Comparison of ENCODE assay signal across 13 cellular contexts in genomic region chr9:121440265-121440664, GRCh38. TPM values are rescaled to one million over a fixed set of nuclear protein-coding genes. Genes with fewer than 3 reads are reported as not detected.
DNase-seq lines count a peak whose midpoint lies in the region; ATAC-seq, FAIRE-seq and TF ChIP-seq lines count a peak whose summit lies in the region.
"Had no signal": no experiment of that assay in that cellular context is flagged by ENCODE, and none has a peak within 500 bp of the region (broad histone marks: within the 10 kb centered on the region; RNA-seq: fewer than 3 reads in every experiment).

No MANE protein-coding gene starts in this region.

- H3K56ac ChIP-seq in H1 (replicated peaks; ENCODE audit: insufficient read length, low read depth, low read length) = no peak overlapping the region

- POLR2A ChIA-PET in H1 (lab: Charles Lee; ENCODE audit: partially characterized antibody) = no interaction called here
- POLR2A ChIA-PET in CD8-positive, alpha-beta T cell (lab: Charles Lee) = no interaction called here

- H3K14ac ChIP-seq in H1 (ENCODE audit: insufficient read length) = no peak overlapping the region

- H3K4me3 Mint-ChIP-seq in nephron progenitor cell = no peak overlapping the region
- H3K4me3 Mint-ChIP-seq in CD8-positive, alpha-beta T cell = no peak overlapping the region
- H3K4me3 Mint-ChIP-seq: brain had no signal

- H4K20me1 ChIP-seq in H1 (replicated peaks in 1 of 2; ENCODE audit: control insufficient read depth in 1 of 2, insufficient read depth in 2 of 2, low read length in 2 of 2) = no peaks in the 10 kb centered on the region

- peaks cover 44% of the 10 kb centered on the region for H3K27me3 Mint-ChIP-seq in nephron progenitor cell (ENCODE audit: low read depth, poor library complexity)
- H3K27me3 Mint-ChIP-seq in CD8-positive, alpha-beta T cell (ENCODE audit: low read depth) = peaks cover 8% of the 10 kb centered on the region

- no peak overlapping the region for H3K23ac ChIP-seq in H1 (ENCODE audit: insufficient read length)

- no peaks in the 10 kb centered on the region for H3K36me3 Mint-ChIP-seq in nephron progenitor cell (ENCODE audit: low read depth)
- no peaks in the 10 kb centered on the region for H3K36me3 Mint-ChIP-seq in CD8-positive, alpha-beta T cell
- H3K36me3 Mint-ChIP-seq: brain had no signal

- TF ChIP-seq CTCF in H1 (IDR thresholded peaks at IDR 0.05; ENCODE audit: control extremely low read depth in 1 of 3, insufficient read depth in 1 of 3, low read depth in 1 of 3, low read length in 3 of 3) (peak in 2 of 3 experiments; percentile 6 to 20; a peak in 2 of 4 replicates), nephron progenitor cell (IDR thresholded peaks at IDR 0.05) (peak; percentile 9), esophagus squamous epithelium (IDR thresholded peaks at IDR 0.05) (peak in 2 of 6 experiments; percentile 4 to 6)
- no peak for TF ChIP-seq CTCF in CD8-positive, alpha-beta T cell (IDR thresholded peaks at IDR 0.05)

- no peak overlapping the region for H2AFZ ChIP-seq in H1 (ENCODE audit: low read length)

- DNase-seq in EH (ENCODE audit: low read depth) = peak; percentile 46
- DNase-seq in NCI-H82 treated with DMSO at 0.1 percent for 48 hours (lab: John Stamatoyannopoulos, UW; ENCODE audit: unreplicated experiment) = peak; percentile 3
- DNase-seq in H1 (ENCODE audit: low read depth in 1 of 2, low spot score in 2 of 2) = no peak
- no peak for DNase-seq in nephron progenitor cell
- no peak for DNase-seq in CD8-positive, alpha-beta T cell
- no peak for DNase-seq in esophagus squamous epithelium (lab: John Stamatoyannopoulos, UW)
- DNase-seq: H7; stimulated activated CD4-positive, alpha-beta T cell treated with anti-CD3 and anti-CD28 coated beads, Interleukin-15, amount 100 ng/mL, for 24 hours had no signal

- H2BK20ac ChIP-seq in H1 (ENCODE audit: low read length) = no peak overlapping the region

- TF ChIP-seq POLR2A in H1 (IDR thresholded peaks at IDR 0.05; ENCODE audit: control extremely low read depth in 1 of 2, low read depth in 2 of 2, low read length in 2 of 2) (no peak), esophagus squamous epithelium (IDR thresholded peaks at IDR 0.05) (no peak)

- H3K27me3 ChIP-seq in H1 (replicated peaks in 1 of 4; ENCODE audit: control insufficient read depth in 3 of 4, extremely low read depth in 1 of 4, insufficient read depth in 3 of 4, low read length in 3 of 4) = no peaks in the 10 kb centered on the region; a peak in 1 of 7 replicates
- no peaks in the 10 kb centered on the region for H3K27me3 ChIP-seq in CD8-positive, alpha-beta T cell (ENCODE audit: insufficient read depth, low read length)
- H3K27me3 ChIP-seq in esophagus squamous epithelium = no peaks in the 10 kb centered on the region
- H3K27me3 ChIP-seq: vagina had no signal

- H3K36me3 ChIP-seq in H1 (ENCODE audit: control insufficient read depth in 2 of 4, insufficient read depth in 4 of 4, low read length in 3 of 4) (no peaks in the 10 kb centered on the region), esophagus squamous epithelium (no peaks in the 10 kb centered on the region)
- no peaks in the 10 kb centered on the region for H3K36me3 ChIP-seq in CD8-positive, alpha-beta T cell (ENCODE audit: insufficient read depth, low read length)
- H3K36me3 ChIP-seq: vagina had no signal

- no peak overlapping the region for H3K9ac ChIP-seq in H1 (replicated peaks in 1 of 4; ENCODE audit: extremely low read depth in 1 of 4, low read depth in 3 of 4, low read length in 3 of 4)
- H3K9ac ChIP-seq: KMS-11 had no signal

- TF ChIP-seq RAD21 in H1 (IDR thresholded peaks at IDR 0.05 in 1 of 2, conservative IDR thresholded peaks at IDR 0.05 in 1 of 2; ENCODE audit: low read depth in 2 of 2, low read length in 2 of 2) = peak in 1 of 2 experiments; percentile 40; a peak in 2 of 4 replicates

- H3K4me3 ChIP-seq in H1 (ENCODE audit: extremely low read depth in 1 of 4, insufficient read depth in 2 of 4, low read depth in 3 of 4, low read length in 4 of 4) (no peak overlapping the region), esophagus squamous epithelium (no peak overlapping the region)
- no peak overlapping the region for H3K4me3 ChIP-seq in CD8-positive, alpha-beta T cell (ENCODE audit: low read depth, low read length)
- H3K4me3 ChIP-seq: vagina had no signal

- no peak overlapping the region for H3K18ac ChIP-seq in H1 (ENCODE audit: extremely low read depth, low read length)

- H3K27ac ChIP-seq in H1 (ENCODE audit: low read depth, low read length) (no peak overlapping the region), esophagus squamous epithelium (no peak overlapping the region)
- no peak overlapping the region for H3K27ac ChIP-seq in CD8-positive, alpha-beta T cell (ENCODE audit: low read depth, low read length)
- H3K27ac ChIP-seq: KMS-11, vagina had no signal

- no peak overlapping the region for H2AK5ac ChIP-seq in H1 (ENCODE audit: low read depth, low read length)

- H3K79me2 ChIP-seq in H1 (ENCODE audit: control insufficient read depth in 1 of 2, insufficient read depth in 2 of 2, low read length in 2 of 2) = no peaks in the 10 kb centered on the region

- no peak overlapping the region for H3K4ac ChIP-seq in H1 (replicated peaks; ENCODE audit: insufficient read length, low read depth, low read length)

- no peak overlapping the region for H3K4me2 ChIP-seq in H1 (ENCODE audit: insufficient read depth in 1 of 2, low read depth in 2 of 2, low read length in 2 of 2)
- H3K4me2 ChIP-seq: KMS-11 had no signal

- CTCF ChIA-PET in H1 (lab: Charles Lee; ENCODE audit: partially characterized antibody) = interaction anchor here (0.6 to 3.5 kb wide), 21 partner anchors 11 to 228 kb away, joined by 3 to 20 read pairs (median 4); no protein-coding TSS in a partner anchor
- CTCF ChIA-PET in CD8-positive, alpha-beta T cell (lab: Charles Lee) = interaction anchor here (1.0 to 1.1 kb wide), 2 partner anchors 121 to 181 kb away, joined by 3 read pairs; no protein-coding TSS in a partner anchor

- no peaks in the 10 kb centered on the region for H3K4me1 ChIP-seq in H1 (replicated peaks in 1 of 4; ENCODE audit: control insufficient read depth in 3 of 4, insufficient read depth in 4 of 4, low read length in 3 of 4)
- no peaks in the 10 kb centered on the region for H3K4me1 ChIP-seq in CD8-positive, alpha-beta T cell (ENCODE audit: insufficient read depth, low read length)
- H3K4me1 ChIP-seq in esophagus squamous epithelium = no peaks in the 10 kb centered on the region
- H3K4me1 ChIP-seq: vagina had no signal

- intact Hi-C loops in CD8-positive, alpha-beta T cell (cut with DNase I, micrococcal nuclease) = no loop called here
- intact Hi-C loops in esophagus squamous epithelium (cut with DNase I) = no loop called here

- no peak overlapping the region for H2BK12ac ChIP-seq in H1 (ENCODE audit: low read depth, low read length)

- no peaks in the 10 kb centered on the region for H3K23me2 ChIP-seq in H1 (ENCODE audit: low read depth, low read length)

- H3K9me3 Mint-ChIP-seq in nephron progenitor cell = no peaks in the 10 kb centered on the region
- H3K9me3 Mint-ChIP-seq in CD8-positive, alpha-beta T cell = no peaks in the 10 kb centered on the region

- no peak overlapping the region for H3K27ac Mint-ChIP-seq in nephron progenitor cell
- no peak overlapping the region for H3K27ac Mint-ChIP-seq in CD8-positive, alpha-beta T cell
- H3K27ac Mint-ChIP-seq: brain had no signal

- no peak overlapping the region for H2BK120ac ChIP-seq in H1 (replicated peaks; ENCODE audit: low read depth, low read length)

- H4K5ac ChIP-seq in H1 (ENCODE audit: insufficient read length, low read depth, low read length) = no peak overlapping the region

- no peak overlapping the region for H4K8ac ChIP-seq in H1 (ENCODE audit: extremely low read depth, insufficient read depth, low read length)

- H4K91ac ChIP-seq in H1 (replicated peaks; ENCODE audit: insufficient read length, low read length) = no peak overlapping the region

- FAIRE-seq in H1 (lab: Jason Lieb, UNC) = no peak

- no peak overlapping the region for H2BK5ac ChIP-seq in H1 (ENCODE audit: low read depth, low read length)

- no peaks in the 10 kb centered on the region for H3K9me3 ChIP-seq in H1 (ENCODE audit: insufficient read depth in 2 of 2, low read depth in 1 of 2, low read length in 1 of 2)
- no peaks in the 10 kb centered on the region for H3K9me3 ChIP-seq in CD8-positive, alpha-beta T cell (ENCODE audit: low read length)
- H3K9me3 ChIP-seq in esophagus squamous epithelium = no peaks in the 10 kb centered on the region
- H3K9me3 ChIP-seq: vagina had no signal

- no peaks in the 10 kb centered on the region for H3K4me1 Mint-ChIP-seq in nephron progenitor cell
- H3K4me1 Mint-ChIP-seq in CD8-positive, alpha-beta T cell (ENCODE audit: low read depth) = no peaks in the 10 kb centered on the region

- no peak overlapping the region for H2BK15ac ChIP-seq in H1 (ENCODE audit: low read length)

- 79% methylated on average over 7 of the region's 7 CpGs; no CpG with 5 or more reads in 1 of the 2 experiments for WGBS in H1 (ENCODE audit: extremely low coverage in 1 of 2, insufficient coverage in 1 of 2, insufficient read length in 1 of 2, insufficient replicate concordance in 2 of 2, low coverage in 1 of 2, low lambda C conversion rate in 2 of 2, missing lambda C conversion rate in 1 of 2), 2 experiments
- WGBS in esophagus squamous epithelium, 2 donors = 57 to 67% methylated on average over 7 of the region's 7 CpGs

- no peaks in the 10 kb centered on the region for H3K79me1 ChIP-seq in H1 (ENCODE audit: low read depth, low read length)

- TF ChIP-seq EP300 in H1 (IDR thresholded peaks at IDR 0.05; ENCODE audit: borderline replicate concordance in 1 of 2, low read depth in 2 of 2, low read length in 2 of 2) = no peak

- ATAC-seq in CD8-positive, alpha-beta T cell = no peak
- no peak for ATAC-seq in HG03108 (IDR thresholded peaks at IDR 0.05; ENCODE audit: unreplicated experiment)
- ATAC-seq in GM19023 (IDR thresholded peaks at IDR 0.05; ENCODE audit: unreplicated experiment) = no peak

TF ChIP-seq in H1, 55 proteins besides CTCF, POLR2A, EP300 and RAD21 (continues in another document):
- TF ChIP-seq BACH1 (IDR thresholded peaks at IDR 0.05; ENCODE audit: low read length) (no peak), ATF3 (IDR thresholded peaks at IDR 0.05; ENCODE audit: insufficient read depth, low read depth, low read length) (no peak)

RNA-seq across cellular contexts. Expression of gene GGTA1, which starts 59.4 kb away (rescaled TPM):
- not detected in 2 replicates for total RNA-seq in H1 (2021; fragmentation: NEBNext Ultra II Directional; extraction: Animal tissue kit (Norgen Biotek cat#: 25700))
- not detected in 2 replicates for polyA plus RNA-seq in H1 (2011; rRNA removed)
- polyA plus RNA-seq in H1 (2011; cell fraction: cytosol; rRNA removed) = not detected
- not detected for polyA plus RNA-seq in H1 (2011; cell fraction: nucleus; rRNA removed)
- not detected in 4 replicates for polyA plus RNA-seq in H1 (2012, experiment 1 of 2)
- polyA plus RNA-seq in H1 (2012, experiment 2 of 2) = not detected
- polyA plus RNA-seq in H1 (2013, experiment 1 of 2) = not detected
- not detected for polyA plus RNA-seq in H1 (2013, experiment 2 of 2)
- not detected in 2 replicates for polyA minus RNA-seq in H1 (2011; rRNA and poly(A)+ RNA removed)
- polyA minus RNA-seq in H1 (2011; cell fraction: cytosol; rRNA and poly(A)+ RNA removed) = not detected
- not detected for polyA minus RNA-seq in H1 (2011; cell fraction: nucleus; rRNA and poly(A)+ RNA removed)
- total RNA-seq in CD8-positive, alpha-beta T cell = not detected
- 10 to 100 TPM; 10.8 to 34.0 (median 27.2) TPM for total RNA-seq in esophagus squamous epithelium
- total RNA-seq: H7 had no signal

Comparison
In these comparisons a context has a peak if more than half of its experiments do, and no peak if none do; other contexts are left out.
1. DNase-seq: peak in EH (single experiment) and NCI-H82 treated with DMSO at 0.1 percent for 48 hours (single experiment); none in H1 (0 of 2), nephron progenitor cell (single experiment), CD8-positive, alpha-beta T cell (0 of 7) and esophagus squamous epithelium (single experiment).
2. RNA of gene GGTA1, which starts 59.4 kb away (total RNA-seq): 10.8 to 34.0 TPM in esophagus squamous epithelium; not detected in CD8-positive, alpha-beta T cell and not detected in H1; every median in the first group is over 10 times any median in the second.